Comparison of ENCODE assay signal across 1 cellular context in genomic region chr7:876077-876971, GRCh38.
TF ChIP-seq lines count a peak whose summit lies in the region.

Gene GET4, plus strand, starts transcription at chr7:876554. Its CDS starts 92 bp downstream, at chr7:876646.

TF ChIP-seq in HEK293, 187 proteins besides CTCF, POLR2A, EP300 and RAD21 (continued from another document):
- TF ChIP-seq ZSCAN18 (tag by site-specific recombination; IDR thresholded peaks at IDR 0.05) (no peak), ZNF140 (tag by site-specific recombination; IDR thresholded peaks at IDR 0.05) (no peak), ZNF660 (tag by site-specific recombination; IDR thresholded peaks at IDR 0.05) (peak; percentile 33; the same call in 1 of the 2 replicates), ZNF239 (tag by site-specific recombination; IDR thresholded peaks at IDR 0.05) (no peak), BCL11B (tag by site-specific recombination; IDR thresholded peaks at IDR 0.05; ENCODE audit: low read depth) (no peak), WT1 (tag by site-specific recombination; IDR thresholded peaks at IDR 0.05) (no peak), ZFHX2 (tag by site-specific recombination; conservative IDR thresholded peaks at IDR 0.05) (0 out of 2 replicates have a peak, but pooled peaks have one; percentile 13), ZBTB1 (tag by site-specific recombination; IDR thresholded peaks at IDR 0.05) (no peak), ZNF112 (tag by site-specific recombination; IDR thresholded peaks at IDR 0.05) (no peak), ZNF184 (tag by site-specific recombination; IDR thresholded peaks at IDR 0.05) (peak; percentile 39; the same call in 1 of the 2 replicates), KLF8 (tag by site-specific recombination; IDR thresholded peaks at IDR 0.05) (peak; percentile 35; the same call in 1 of the 2 replicates), ZNF398 (tag by site-specific recombination; IDR thresholded peaks at IDR 0.05) (no peak), ZNF529 (tag by site-specific recombination; IDR thresholded peaks at IDR 0.05; ENCODE audit: insufficient replicate concordance) (no peak), ZNF558 (tag by site-specific recombination; IDR thresholded peaks at IDR 0.05) (no peak), ZNF341 (tag by site-specific recombination; IDR thresholded peaks at IDR 0.05; ENCODE audit: low read depth) (0 out of 2 replicates have a peak, but pooled peaks have one; percentile 20), ZNF248 (tag by site-specific recombination; IDR thresholded peaks at IDR 0.05) (no peak), KLF9 (tag by site-specific recombination; IDR thresholded peaks at IDR 0.05; ENCODE audit: low read depth) (peak; percentile 8; the same call in 1 of the 2 replicates), ZNF561 (tag by site-specific recombination; IDR thresholded peaks at IDR 0.05; ENCODE audit: borderline replicate concordance) (peak; percentile 13; the same call in 1 of the 2 replicates), ZNF544 (tag by site-specific recombination; IDR thresholded peaks at IDR 0.05) (no peak), PRDM4 (tag by site-specific recombination; IDR thresholded peaks at IDR 0.05) (peak; percentile 93), ZNF645 (tag by site-specific recombination; IDR thresholded peaks at IDR 0.05) (no peak), ZSCAN4 (tag by site-specific recombination; IDR thresholded peaks at IDR 0.05) (no peak), IKZF3 (tag by site-specific recombination; IDR thresholded peaks at IDR 0.05) (no peak), OVOL3 (tag by site-specific recombination; IDR thresholded peaks at IDR 0.05) (no peak), ZNF747 (tag by site-specific recombination; IDR thresholded peaks at IDR 0.05) (no peak), ZBTB48 (tag by site-specific recombination; IDR thresholded peaks at IDR 0.05) (no peak), ZNF514 (tag by site-specific recombination; IDR thresholded peaks at IDR 0.05) (no peak), ZNF548 (tag by site-specific recombination; IDR thresholded peaks at IDR 0.05) (no peak), ZNF354C (tag by site-specific recombination; IDR thresholded peaks at IDR 0.05; ENCODE audit: borderline replicate concordance, low read depth) (no peak), ZNF157 (tag by site-specific recombination; IDR thresholded peaks at IDR 0.05) (no peak), ZNF560 (tag by site-specific recombination; IDR thresholded peaks at IDR 0.05; ENCODE audit: borderline replicate concordance) (no peak), FEZF1 (tag by site-specific recombination; IDR thresholded peaks at IDR 0.05) (no peak), ZNF658 (tag by site-specific recombination; IDR thresholded peaks at IDR 0.05) (no peak), ZFP37 (tag by site-specific recombination; IDR thresholded peaks at IDR 0.05) (no peak), SCRT2 (tag by site-specific recombination; IDR thresholded peaks at IDR 0.05) (peak; percentile 100), ZFP69B (tag by site-specific recombination; IDR thresholded peaks at IDR 0.05) (peak; percentile 48; the same call in 1 of the 2 replicates), ZNF76 (tag by site-specific recombination; IDR thresholded peaks at IDR 0.05; ENCODE audit: borderline replicate concordance, low read depth) (no peak), ZNF221 (tag by site-specific recombination; IDR thresholded peaks at IDR 0.05; ENCODE audit: borderline replicate concordance) (no peak), REPIN1 (tag by site-specific recombination; IDR thresholded peaks at IDR 0.05; ENCODE audit: low read depth) (no peak), BCL6B (tag by site-specific recombination; IDR thresholded peaks at IDR 0.05) (no peak), ZFP41 (tag by site-specific recombination; IDR thresholded peaks at IDR 0.05; ENCODE audit: borderline replicate concordance) (no peak), ZNF449 (tag by site-specific recombination; IDR thresholded peaks at IDR 0.05) (no peak), ZSCAN5A (tag by site-specific recombination; IDR thresholded peaks at IDR 0.05) (no peak)
